In the genomic region with DNA sequence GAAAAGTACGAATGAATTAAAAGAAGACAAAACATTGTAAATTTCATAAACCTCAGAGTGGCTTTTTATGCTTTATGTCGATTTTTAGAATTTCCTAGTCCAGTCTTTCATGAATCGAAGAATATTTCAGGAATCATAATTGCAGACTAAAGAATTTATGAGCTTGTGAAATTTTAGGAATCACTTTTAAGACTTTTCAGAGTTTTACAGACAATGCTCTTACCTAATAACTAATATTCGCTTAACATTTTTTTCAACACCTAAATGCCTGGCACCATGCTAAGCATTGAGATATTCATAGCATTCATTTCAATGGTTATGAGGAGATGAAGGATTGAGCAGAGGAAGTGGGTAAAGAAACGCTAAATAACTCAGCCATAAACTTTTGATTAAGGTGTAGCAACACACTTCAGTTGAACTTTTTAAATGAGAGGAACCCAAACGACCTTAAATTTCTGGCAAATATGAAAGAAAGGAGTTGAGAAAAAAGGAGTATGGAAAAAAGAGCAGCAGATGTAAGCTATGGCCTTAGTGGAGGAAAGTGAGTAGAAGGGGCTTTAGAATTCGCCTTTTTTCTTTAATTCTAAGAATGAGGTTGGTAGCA, we compare ENCODE assay signal across 22 cellular contexts. TPM values are rescaled to one million over a fixed set of nuclear protein-coding genes. Genes with fewer than 3 reads are reported as not detected.
DNase-seq lines count a peak whose midpoint lies in the region; ATAC-seq and TF ChIP-seq lines count a peak whose summit lies in the region.
"Had no signal": no experiment of that assay in that cellular context is flagged by ENCODE, and none has a peak within 500 bp of the region (broad histone marks: within the 10 kb centered on the region; RNA-seq: fewer than 3 reads in every experiment).

No MANE protein-coding gene starts in this region.

- H3K36me3 ChIP-seq in psoas muscle (ENCODE audit: insufficient read depth in 1 of 2, low read depth in 1 of 2) (no peaks in the 10 kb centered on the region), mammary epithelial cell (ENCODE audit: insufficient read depth, low read length) (no peaks in the 10 kb centered on the region)
- H3K36me3 ChIP-seq: prostate gland, spleen had no signal

- intact Hi-C loops in activated CD4-positive, alpha-beta T cell treated with anti-CD3 and anti-CD28 coated beads for 36 hours (cut with DNase I, micrococcal nuclease), result no loop called here
- intact Hi-C loops in psoas muscle (cut with DNase I) (no loop called here), mammary epithelial cell (cut with micrococcal nuclease) (no loop called here)

- WGBS in psoas muscle, 3 donors, result 61 to 67% (median 62%) methylated on average over 7 of the region's 7 CpGs
- WGBS in mammary epithelial cell (ENCODE audit: low coverage, missing lambda C conversion rate), result 75% methylated on average over 7 of the region's 7 CpGs

- H3K4me1 ChIP-seq in psoas muscle (no peaks in the 10 kb centered on the region), mammary epithelial cell (ENCODE audit: insufficient read depth, low read length) (peaks cover 8% of the 10 kb centered on the region)
- H3K4me1 ChIP-seq: prostate gland had no signal

- H4K20me1 ChIP-seq in mammary epithelial cell (ENCODE audit: insufficient read depth, low read length), result no peaks in the 10 kb centered on the region

- H3K9me3 ChIP-seq in psoas muscle, result peaks cover 8% of the 10 kb centered on the region
- H3K9me3 ChIP-seq in mammary epithelial cell (replicated peaks; ENCODE audit: insufficient read depth, low read length), result peaks cover 10% of the 10 kb centered on the region
- H3K9me3 ChIP-seq: prostate gland had no signal

- no peak overlapping the region for H2AFZ ChIP-seq in mammary epithelial cell (ENCODE audit: low read depth, low read length)

- H3K4me2 ChIP-seq in mammary epithelial cell (ENCODE audit: insufficient read depth, low read depth, low read length), result no peak overlapping the region

- in situ Hi-C loops in mammary epithelial cell (cut with MboI; ENCODE audit: low sequenced_read_pairs in 2 of 2), result no loop called here

- CTCF ChIA-PET in activated CD4-positive, alpha-beta T cell treated with anti-CD3 and anti-CD28 coated beads for 36 hours (lab: Charles Lee), result interaction anchor here (0.8 to 1.6 kb wide), 3 partner anchors 12 to 20 kb away, joined by 3 to 5 read pairs (median 3); no protein-coding TSS in a partner anchor
- CTCF ChIA-PET in mammary epithelial cell (lab: Charles Lee; ENCODE audit: low non-redundant PET), result no interaction called here

- H3K4me1 Mint-ChIP-seq in activated CD4-positive, alpha-beta T cell treated with anti-CD3 and anti-CD28 coated beads for 36 hours, result peaks cover 36% of the 10 kb centered on the region
- peaks cover 53% of the 10 kb centered on the region for H3K4me1 Mint-ChIP-seq in activated naive CD8-positive, alpha-beta T cell (ENCODE audit: low read depth)
- H3K4me1 Mint-ChIP-seq in natural killer cell treated with Interleukin-12 subunit alpha and Interleukin-12 subunit beta and Interleukin-15 and Interleukin-18, amount 100 ng/mL, for 72 hours (ENCODE audit: low read depth in 2 of 2), result peaks cover 13 to 14% of the 10 kb centered on the region in 2 donors
- H3K4me1 Mint-ChIP-seq in HFFc6 (ENCODE audit: low read depth), result peaks cover 9% of the 10 kb centered on the region

- H3K27ac ChIP-seq in psoas muscle, result no peak overlapping the region
- no peak overlapping the region for H3K27ac ChIP-seq in mammary epithelial cell (ENCODE audit: insufficient read depth, low read depth, low read length)
- H3K27ac ChIP-seq: prostate gland, spleen had no signal

- peak overlapping the region; percentile 5 for H3K27ac Mint-ChIP-seq in activated CD4-positive, alpha-beta T cell treated with anti-CD3 and anti-CD28 coated beads for 36 hours
- peak overlapping the region; percentile 91 for H3K27ac Mint-ChIP-seq in activated naive CD8-positive, alpha-beta T cell
- H3K27ac Mint-ChIP-seq in natural killer cell treated with Interleukin-12 subunit alpha and Interleukin-12 subunit beta and Interleukin-15 and Interleukin-18, amount 100 ng/mL, for 72 hours, result peak overlapping the region in 1 of 2 donors; percentile 4
- no peak overlapping the region for H3K27ac Mint-ChIP-seq in HFFc6
- H3K27ac Mint-ChIP-seq: IgD-negative memory B cell had no signal

- no peak overlapping the region for H3K9ac ChIP-seq in mammary epithelial cell (ENCODE audit: insufficient read depth, low read length)

- BruUV-seq in mammary epithelial cell (replicated peaks; lab: Mats Ljungman, UMichigan), result no TSS peak

- POLR2A ChIA-PET in activated CD4-positive, alpha-beta T cell treated with anti-CD3 and anti-CD28 coated beads for 36 hours (lab: Charles Lee), result interaction anchor here (0.6 kb wide), 1 partner anchor 8 kb away, joined by 5 read pairs; no protein-coding TSS in a partner anchor

- peaks cover 6% of the 10 kb centered on the region for H3K9me3 Mint-ChIP-seq in activated CD4-positive, alpha-beta T cell treated with anti-CD3 and anti-CD28 coated beads for 36 hours (ENCODE audit: low read depth)
- H3K9me3 Mint-ChIP-seq in activated naive CD8-positive, alpha-beta T cell (ENCODE audit: low read depth), result peaks cover 4% of the 10 kb centered on the region
- H3K9me3 Mint-ChIP-seq in natural killer cell treated with Interleukin-12 subunit alpha and Interleukin-12 subunit beta and Interleukin-15 and Interleukin-18, amount 100 ng/mL, for 72 hours, result no peaks in the 10 kb centered on the region
- H3K9me3 Mint-ChIP-seq in HFFc6, result peaks cover 12% of the 10 kb centered on the region
- H3K9me3 Mint-ChIP-seq: stimulated activated memory B cell treated with anti-CD40 and anti-IgM and Interleukin-4, amounts not matched to agents 10 μg/mL and 1 μg/mL and 100 μg/mL, for 72 hours had no signal

- no peak for DNase-seq in activated CD4-positive, alpha-beta T cell treated with anti-CD3 and anti-CD28 coated beads for 36 hours
- DNase-seq in activated CD4-positive, alpha-beta T cell treated with anti-CD3 and anti-CD28 coated beads, Interleukin-2, amount 50 U/mL, for 1 hour, result no peak
- DNase-seq in Jurkat, Clone E6-1 (ENCODE audit: low read depth, low spot score), result peak; percentile 93
- no peak for DNase-seq in natural killer cell treated with Interleukin-12 subunit alpha and Interleukin-12 subunit beta and Interleukin-15 and Interleukin-18, amount 100 ng/mL, for 72 hours (ENCODE audit: low spot score)
- DNase-seq in HFFc6, result no peak
- DNase-seq in psoas muscle, result no peak
- no peak for DNase-seq in mammary epithelial cell
- DNase-seq: 8988T; activated CD4-positive, CD25-positive, alpha-beta regulatory T cell; anterior cingulate cortex; DMS53; hypothalamus; left ventricle myocardium superior; NCI-H1092 treated with DMSO at 0.1 percent for 48 hours; NCI-H2171 treated with DMSO at 0.1 percent for 48 hours; NCI-H82; spleen had no signal

- H3K27me3 ChIP-seq in psoas muscle (ENCODE audit: insufficient read depth in 3 of 3, low read length in 2 of 3) (peaks cover 0 to 30% (median 15%) of the 10 kb centered on the region in 3 donors), mammary epithelial cell (ENCODE audit: insufficient read depth, low read length) (peaks cover 19% of the 10 kb centered on the region)

- peaks cover 8% of the 10 kb centered on the region for H3K36me3 Mint-ChIP-seq in activated CD4-positive, alpha-beta T cell treated with anti-CD3 and anti-CD28 coated beads for 36 hours (ENCODE audit: low read depth)
- peaks cover 6% of the 10 kb centered on the region for H3K36me3 Mint-ChIP-seq in activated naive CD8-positive, alpha-beta T cell
- no peaks in the 10 kb centered on the region for H3K36me3 Mint-ChIP-seq in natural killer cell treated with Interleukin-12 subunit alpha and Interleukin-12 subunit beta and Interleukin-15 and Interleukin-18, amount 100 ng/mL, for 72 hours
- H3K36me3 Mint-ChIP-seq in HFFc6 (ENCODE audit: low read depth), result peaks cover 8% of the 10 kb centered on the region
- H3K36me3 Mint-ChIP-seq: IgD-negative memory B cell; stimulated activated memory B cell treated with anti-CD40 and anti-IgM and Interleukin-4, amounts not matched to agents 10 μg/mL and 1 μg/mL and 100 μg/mL, for 72 hours had no signal

- peak overlapping the region; percentile 77 for H3K4me3 ChIP-seq in Jurkat, Clone E6-1 (ENCODE audit: low read length)
- H3K4me3 ChIP-seq in psoas muscle, result no peak overlapping the region
- H3K4me3 ChIP-seq in mammary epithelial cell (replicated peaks in 1 of 3; ENCODE audit: insufficient read depth in 1 of 3, low read depth in 2 of 3, low read length in 3 of 3), result no peak overlapping the region
- H3K4me3 ChIP-seq: prostate gland, spleen had no signal

- no peak for ATAC-seq in activated CD4-positive, alpha-beta T cell treated with anti-CD3 and anti-CD28 coated beads for 36 hours
- no peak for ATAC-seq in natural killer cell treated with Interleukin-12 subunit alpha and Interleukin-12 subunit beta and Interleukin-15 and Interleukin-18, amount 100 ng/mL, for 72 hours
- no peak for ATAC-seq in psoas muscle
- ATAC-seq: left ventricle myocardium superior; stimulated activated memory B cell treated with anti-CD40 and anti-IgM and Interleukin-4, amounts not matched to agents 10 μg/mL and 1 μg/mL and 100 μg/mL, for 72 hours had no signal

- H3K27me3 Mint-ChIP-seq in activated CD4-positive, alpha-beta T cell treated with anti-CD3 and anti-CD28 coated beads for 36 hours, result peaks cover 16% of the 10 kb centered on the region
- no peaks in the 10 kb centered on the region for H3K27me3 Mint-ChIP-seq in activated naive CD8-positive, alpha-beta T cell
- H3K27me3 Mint-ChIP-seq in natural killer cell treated with Interleukin-12 subunit alpha and Interleukin-12 subunit beta and Interleukin-15 and Interleukin-18, amount 100 ng/mL, for 72 hours, result peaks cover 14 to 19% of the 10 kb centered on the region in 2 donors
- peaks cover 27% of the 10 kb centered on the region for H3K27me3 Mint-ChIP-seq in HFFc6 (ENCODE audit: insufficient read depth)
- H3K27me3 Mint-ChIP-seq: stimulated activated memory B cell treated with anti-CD40 and anti-IgM and Interleukin-4, amounts not matched to agents 10 μg/mL and 1 μg/mL and 100 μg/mL, for 72 hours had no signal

- no peaks in the 10 kb centered on the region for H3K79me2 ChIP-seq in mammary epithelial cell (ENCODE audit: insufficient read depth, low read length)

- dilution Hi-C loops in mammary epithelial cell (cut with HindIII; ENCODE audit: low sequenced_read_pairs), result no loop called here

- H3K4me3 Mint-ChIP-seq in activated CD4-positive, alpha-beta T cell treated with anti-CD3 and anti-CD28 coated beads for 36 hours, result no peak overlapping the region
- H3K4me3 Mint-ChIP-seq in activated naive CD8-positive, alpha-beta T cell, result peak overlapping the region; percentile 80
- peak overlapping the region; percentile 25 for H3K4me3 Mint-ChIP-seq in natural killer cell treated with Interleukin-12 subunit alpha and Interleukin-12 subunit beta and Interleukin-15 and Interleukin-18, amount 100 ng/mL, for 72 hours
- no peak overlapping the region for H3K4me3 Mint-ChIP-seq in HFFc6
- H3K4me3 Mint-ChIP-seq: stimulated activated memory B cell treated with anti-CD40 and anti-IgM and Interleukin-4, amounts not matched to agents 10 μg/mL and 1 μg/mL and 100 μg/mL, for 72 hours had no signal

- TF ChIP-seq CTCF in HFFc6 (IDR thresholded peaks at IDR 0.05), result no peak
- no peak for TF ChIP-seq CTCF in psoas muscle (IDR thresholded peaks at IDR 0.05)
- no peak for TF ChIP-seq CTCF in mammary epithelial cell (conservative IDR thresholded peaks at IDR 0.05 in 1 of 2, IDR thresholded peaks at IDR 0.05 in 1 of 2; ENCODE audit: extremely low read depth in 1 of 2, insufficient read depth in 1 of 2, low read depth in 1 of 2, low read length in 2 of 2)

RNA-seq across cellular contexts. Expression of gene USP44, which starts 0.7 kb away (rescaled TPM):
- total RNA-seq in activated CD4-positive, alpha-beta T cell treated with anti-CD3 and anti-CD28 coated beads for 36 hours, result 1 to 10 TPM; 4.1 to 5.3 TPM
- polyA plus RNA-seq in Jurkat, Clone E6-1 (2012; ENCODE audit: insufficient read depth, insufficient read length), result 45.7 TPM
- total RNA-seq in natural killer cell treated with Interleukin-12 subunit alpha and Interleukin-12 subunit beta and Interleukin-15 and Interleukin-18, amount 100 ng/mL, for 72 hours, result 1 to 10 TPM in 1 of 2 donors, under 1 TPM in 1; 0.59 to 1.8 TPM
- not detected for total RNA-seq in HFFc6 (2021; fragmentation: NEBNext Ultra II Directional; extraction: Animal tissue kit (Norgen Biotek cat#: 25700))
- total RNA-seq in psoas muscle, result under 1 TPM; 0.11 to 0.34 (median 0.24) TPM
- polyA plus RNA-seq in psoas muscle, result under 1 TPM; 0.13 to 0.17 (median 0.14) TPM
- total RNA-seq in mammary epithelial cell, result under 1 TPM in 1 of 2 donors, not detected in 1; 0.67 TPM
- polyA plus RNA-seq in mammary epithelial cell, result 0.03 TPM
- polyA minus RNA-seq in mammary epithelial cell, result not detected
- total RNA-seq: chondrocyte had no signal

Comparison
In these comparisons a context has a peak if more than half of its experiments do, and no peak if none do; other contexts are left out.
1. H3K4me3 Mint-ChIP-seq: peak in activated naive CD8-positive, alpha-beta T cell (single experiment) and natural killer cell treated with Interleukin-12 subunit alpha and Interleukin-12 subunit beta and Interleukin-15 and Interleukin-18, amount 100 ng/mL, for 72 hours (single experiment); none in activated CD4-positive, alpha-beta T cell treated with anti-CD3 and anti-CD28 coated beads for 36 hours (single experiment) and HFFc6 (single experiment).